In the genomic region with DNA sequence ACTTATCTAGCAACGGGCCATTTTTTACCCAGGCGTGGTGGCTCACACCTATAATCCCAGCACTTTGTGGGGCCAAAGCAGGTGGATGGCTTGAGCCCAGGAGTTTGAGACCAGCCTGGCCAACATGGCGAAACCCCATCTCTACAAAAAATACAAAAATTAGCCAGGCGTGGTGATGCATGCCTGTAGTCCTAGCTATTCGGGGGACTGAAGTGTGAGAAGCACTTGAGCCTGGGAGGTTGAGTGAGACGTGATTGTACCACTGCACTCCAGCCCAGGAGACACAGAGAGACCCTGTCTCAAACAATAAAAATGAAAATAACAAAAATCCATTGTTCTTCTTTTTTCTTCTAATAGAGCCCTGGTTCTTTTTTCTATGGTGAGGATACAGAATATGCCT, we compare ENCODE assay signal across 1 cellular context. TPM values are rescaled to one million over a fixed set of nuclear protein-coding genes. Genes with fewer than 3 reads are reported as not detected.
"Had no signal": no experiment of that assay in that cellular context is flagged by ENCODE, and none has a peak within 500 bp of the region (broad histone marks: within the 10 kb centered on the region; RNA-seq: fewer than 3 reads in every experiment).

No MANE protein-coding gene starts in this region.

RNA-seq across cellular contexts. Expression of a gene that starts 7.5 kb away (rescaled TPM):
- total RNA-seq: PC-3 had no signal
